7 cellular contexts compared by ENCODE assay signal in the genomic region with DNA sequence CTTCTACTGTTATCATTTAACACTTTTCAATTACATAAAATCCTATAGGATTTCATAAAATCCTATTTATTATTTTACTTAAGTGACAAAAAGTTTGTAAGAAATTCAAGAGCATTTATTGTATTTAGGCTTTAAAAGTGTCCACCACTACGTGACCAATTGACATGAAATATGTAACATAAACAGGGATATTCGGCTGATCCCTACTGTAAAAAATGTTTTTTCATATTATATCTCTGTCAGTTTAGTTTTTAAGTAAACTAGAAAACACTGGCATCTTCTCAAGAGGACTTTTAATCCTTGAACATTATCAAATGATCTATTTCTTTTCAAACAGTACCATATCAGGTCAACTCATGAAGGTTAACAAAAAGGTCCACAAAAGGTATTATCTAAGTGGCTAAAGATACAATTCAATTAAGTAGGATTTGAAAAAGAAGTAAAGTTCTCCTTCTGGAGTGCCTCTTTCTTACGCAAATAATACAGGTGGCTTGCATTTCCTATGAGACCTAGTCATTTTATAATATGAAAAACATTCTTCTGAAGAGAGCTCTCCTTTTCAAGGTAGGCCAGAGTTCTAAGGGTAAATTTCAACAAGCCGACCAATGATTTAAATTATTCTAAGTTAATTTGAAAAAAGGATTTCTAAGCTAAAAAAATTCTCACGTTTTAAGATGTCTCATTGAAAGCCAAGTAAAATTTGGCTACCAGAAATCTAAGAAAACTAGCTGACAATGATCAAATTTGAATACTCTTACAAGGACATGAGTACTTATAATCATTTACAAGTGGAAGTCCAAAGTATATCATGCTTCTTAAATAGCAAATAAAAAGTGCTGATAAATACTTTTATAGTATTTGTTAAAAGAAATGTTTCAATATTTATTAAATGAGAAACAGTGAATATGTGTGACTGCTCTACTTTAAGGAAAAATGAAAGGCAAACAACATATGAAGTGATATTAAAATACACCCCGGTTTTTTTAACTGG.
DNase-seq lines count a peak whose midpoint lies in the region; ATAC-seq, FAIRE-seq and TF ChIP-seq lines count a peak whose summit lies in the region.

No MANE protein-coding gene starts in this region.

- no TSS peak for BruUV-seq in Panc1 (replicated peaks; lab: Mats Ljungman, UMichigan)

- ATAC-seq in Panc1 (no peak), HG03354 (IDR thresholded peaks at IDR 0.05; ENCODE audit: poor library complexity, severe bottlenecking, unreplicated experiment) (no peak), GM19455 (IDR thresholded peaks at IDR 0.05; ENCODE audit: unreplicated experiment) (no peak)

- CTCF ChIA-PET in Panc1 (lab: Charles Lee), result no interaction called here

- H3K4me1 Mint-ChIP-seq in progenitor cell of endocrine pancreas (ENCODE audit: low read depth), result peaks cover 16% of the 10 kb centered on the region

- H3K27me3 Mint-ChIP-seq in progenitor cell of endocrine pancreas, result no peaks in the 10 kb centered on the region

- no peaks in the 10 kb centered on the region for H3K9me3 ChIP-seq in Panc1 (ENCODE audit: control insufficient read depth, insufficient read depth, low read depth, low read length)

- no peaks in the 10 kb centered on the region for H3K27me3 ChIP-seq in Panc1 (ENCODE audit: control insufficient read depth, insufficient read depth, low read length)

- H3K27ac ChIP-seq in Panc1 (ENCODE audit: low read length), result peak overlapping the region; percentile 95

- peak overlapping the region; percentile 88 for H3K27ac Mint-ChIP-seq in progenitor cell of endocrine pancreas

- peaks cover 28% of the 10 kb centered on the region for H3K4me1 ChIP-seq in Panc1 (ENCODE audit: control insufficient read depth, insufficient read depth, low read length)

- peak overlapping the region; percentile 98 for H3K4me3 Mint-ChIP-seq in progenitor cell of endocrine pancreas (ENCODE audit: low read depth)

- H3K4me3 ChIP-seq in Panc1 (ENCODE audit: low read depth in 2 of 2, low read length in 2 of 2), result peak overlapping the region; percentile 77 to 91
- H3K4me3 ChIP-seq in epithelial cell of proximal tubule (ENCODE audit: low read depth, low read length), result peak overlapping the region; percentile 65

- DNase-seq in GM19239 (ENCODE audit: insufficient read length, low spot score) (no peak), Panc1 (ENCODE audit: low read depth, low spot score) (peak; percentile 24), epithelial cell of proximal tubule (ENCODE audit: low read depth) (no peak), progenitor cell of endocrine pancreas (ENCODE audit: low spot score, unreplicated experiment) (no peak), NCI-H1048 (lab: John Stamatoyannopoulos, UW) (no peak)

- intact Hi-C loops in Panc1 (cut with micrococcal nuclease; ENCODE audit: unreplicated experiment), result loop anchor here (5.0 to 10.0 kb wide), 2 partner anchors 49 to 198 kb away; a partner anchor contains a TSS

- POLR2A ChIA-PET in Panc1 (lab: Charles Lee), result interaction anchor here (0.5 kb wide), 1 partner anchor 18 kb away, joined by 5 read pairs; no protein-coding TSS in a partner anchor

- H3K36me3 ChIP-seq in Panc1 (ENCODE audit: control insufficient read depth, insufficient read depth, low read length), result no peaks in the 10 kb centered on the region

- no peak for TF ChIP-seq CTCF in Panc1 (IDR thresholded peaks at IDR 0.05)
- no peak for TF ChIP-seq CTCF in epithelial cell of proximal tubule (conservative IDR thresholded peaks at IDR 0.05; ENCODE audit: low read depth, low read length)
- TF ChIP-seq CTCF in progenitor cell of endocrine pancreas (IDR thresholded peaks at IDR 0.05; ENCODE audit: unreplicated experiment), result no peak

- in situ Hi-C loops in Panc1 (cut with HindIII; ENCODE audit: low pct_unique_long_range_greater_than_20kb, low sequenced_read_pairs), result no loop called here

- peaks cover 3% of the 10 kb centered on the region for H3K36me3 Mint-ChIP-seq in progenitor cell of endocrine pancreas (ENCODE audit: insufficient read depth)

- peak; percentile 86 for FAIRE-seq in GM19239 (lab: Jason Lieb, UNC)

- no peaks in the 10 kb centered on the region for H3K9me3 Mint-ChIP-seq in progenitor cell of endocrine pancreas (ENCODE audit: low read depth)
